Comparison of ENCODE assay signal across 8 cellular contexts in genomic region chr7:521221-522070, GRCh38. TPM values are rescaled to one million over a fixed set of nuclear protein-coding genes. Genes with fewer than 3 reads are reported as not detected.
DNase-seq lines count a peak whose midpoint lies in the region; ATAC-seq and TF ChIP-seq lines count a peak whose summit lies in the region.

No MANE protein-coding gene starts in this region.

- TF ChIP-seq CTCF in breast epithelium (IDR thresholded peaks at IDR 0.05), result no peak
- no peak for TF ChIP-seq CTCF in right lobe of liver (IDR thresholded peaks at IDR 0.05)

- peak overlapping the region; percentile 45; the same call in 1 of the 2 replicates for H3K9ac ChIP-seq in Karpas-422 (ENCODE audit: low read length)

- TF ChIP-seq POLR2A in breast epithelium (IDR thresholded peaks at IDR 0.05), result no peak
- TF ChIP-seq POLR2A in right lobe of liver (IDR thresholded peaks at IDR 0.05), result no peak

- no peaks in the 10 kb centered on the region for H3K79me2 ChIP-seq in Karpas-422 (ENCODE audit: low read length)

- intact Hi-C loops in breast epithelium (cut with DNase I; ENCODE audit: low total_unique reads), result loop anchor here (5.0 kb wide), 1 partner anchor 189 kb away; no protein-coding TSS in a partner anchor
- intact Hi-C loops in right lobe of liver (cut with DNase I), result no loop called here

- H3K9me3 ChIP-seq in Karpas-422 (ENCODE audit: low read length), result no peaks in the 10 kb centered on the region
- H3K9me3 ChIP-seq in breast epithelium, result no peaks in the 10 kb centered on the region
- no peaks in the 10 kb centered on the region for H3K9me3 ChIP-seq in right lobe of liver
- no peaks in the 10 kb centered on the region for H3K9me3 ChIP-seq in thymus (ENCODE audit: control insufficient read depth)

- H2AFZ ChIP-seq in Karpas-422 (ENCODE audit: low read length), result no peak overlapping the region

- H3K9me2 ChIP-seq in Karpas-422 (replicated peaks; ENCODE audit: insufficient read depth, low read length), result no peaks in the 10 kb centered on the region

- H3K36me3 ChIP-seq in Karpas-422 (ENCODE audit: insufficient read depth, low read length) (no peaks in the 10 kb centered on the region), breast epithelium (no peaks in the 10 kb centered on the region), right lobe of liver (no peaks in the 10 kb centered on the region), thymus (ENCODE audit: control insufficient read depth, insufficient read depth) (no peaks in the 10 kb centered on the region)

- H3K4me2 ChIP-seq in Karpas-422 (ENCODE audit: low read depth, low read length, poor library complexity, severe bottlenecking), result peak overlapping the region; percentile 72

- peaks cover 17% of the 10 kb centered on the region; the same call in 1 of the 2 replicates for H4K20me1 ChIP-seq in Karpas-422 (ENCODE audit: insufficient read depth, low read depth, low read length)

- H3K27me3 ChIP-seq in Karpas-422 (ENCODE audit: low read length) (no peaks in the 10 kb centered on the region), breast epithelium (peaks cover 0 to 32% of the 10 kb centered on the region in 2 donors), right lobe of liver (peaks cover 0 to 19% of the 10 kb centered on the region in 2 donors), thymus (ENCODE audit: control insufficient read depth, insufficient read depth) (peaks cover 86% of the 10 kb centered on the region)

- H3K4me1 ChIP-seq in Karpas-422 (ENCODE audit: low read length), result peaks cover 28% of the 10 kb centered on the region
- H3K4me1 ChIP-seq in breast epithelium, result peaks cover 6 to 9% of the 10 kb centered on the region in 2 donors
- peaks cover 0 to 33% (median 3%) of the 10 kb centered on the region in 4 donors for H3K4me1 ChIP-seq in right lobe of liver
- peaks cover 6% of the 10 kb centered on the region for H3K4me1 ChIP-seq in thymus (ENCODE audit: control insufficient read depth, insufficient read depth, low read length)

- peak; percentile 13 for DNase-seq in DMS79 (lab: John Stamatoyannopoulos, UW)
- peak; percentile 83 for DNase-seq in Karpas-422
- peak in 1 of 2 donors; percentile 75 for DNase-seq in breast epithelium (ENCODE audit: low spot score in 2 of 2)
- DNase-seq in right lobe of liver, result peak in 1 of 3 donors; percentile 50
- no peak for DNase-seq in mesenteric fat pad (ENCODE audit: low spot score)
- no peak for DNase-seq in cortex of kidney (lab: John Stamatoyannopoulos, UW)
- no peak for DNase-seq in NCI-H510A (lab: John Stamatoyannopoulos, UW)

- no peak overlapping the region for H3K27ac ChIP-seq in Karpas-422 (ENCODE audit: low read length)
- peak overlapping the region; percentile 70 to 87 for H3K27ac ChIP-seq in breast epithelium
- H3K27ac ChIP-seq in right lobe of liver, result no peak overlapping the region
- H3K27ac ChIP-seq in thymus (ENCODE audit: low read depth), result no peak overlapping the region

- WGBS in right lobe of liver (ENCODE audit: insufficient coverage, low coverage, low lambda C conversion rate, missing lambda C conversion rate), result 9% methylated on average over 7 of the region's 72 CpGs
- 4% methylated on average over 72 of the region's 72 CpGs for WGBS in thymus

- ATAC-seq in right lobe of liver, result no peak

- peak overlapping the region; percentile 58 for H3K4me3 ChIP-seq in Karpas-422 (ENCODE audit: low read length)
- H3K4me3 ChIP-seq in breast epithelium, result peak overlapping the region; percentile 37 to 92 (median 76)
- peak overlapping the region in 2 of 3 donors; percentile 4 to 32 for H3K4me3 ChIP-seq in right lobe of liver
- peak overlapping the region; percentile 34 for H3K4me3 ChIP-seq in thymus (ENCODE audit: low read length)

RNA-seq across cellular contexts. Expression of gene PDGFA, which starts 1.8 kb away (rescaled TPM):
- 0.54 and 0.56 TPM in 2 replicates for total RNA-seq in Karpas-422 (2014; rRNA removed; shearing (Covaris generic); ENCODE audit: low replicate concordance)
- 10 to 100 TPM; 19.8 to 33.4 (median 31.2) TPM for total RNA-seq in breast epithelium
- total RNA-seq in right lobe of liver, result 10 to 100 TPM in 3 of 6 experiments, 1 to 10 TPM in 3; 2.3 to 20.9 (median 8.4) TPM
- polyA plus RNA-seq in thymus, result 15.1 TPM
- total RNA-seq in mesenteric fat pad, result 19.7 TPM

Comparison
In these comparisons a context has a peak if more than half of its experiments do, and no peak if none do; other contexts are left out.
1. DNase-seq: peak in DMS79 (single experiment) and Karpas-422 (single experiment); none in mesenteric fat pad (single experiment), cortex of kidney (single experiment) and NCI-H510A (single experiment).
2. H3K27ac ChIP-seq: peak in breast epithelium (2 of 2); none in Karpas-422 (single experiment), right lobe of liver (0 of 3) and thymus (single experiment).
3. H3K4me3 ChIP-seq: peak in every context shown above with its lines; median percentile 76 in breast epithelium; 58 in Karpas-422; 34 in thymus; 18 in right lobe of liver.